ENCODE assay signal across 8 cellular contexts in the genomic region with DNA sequence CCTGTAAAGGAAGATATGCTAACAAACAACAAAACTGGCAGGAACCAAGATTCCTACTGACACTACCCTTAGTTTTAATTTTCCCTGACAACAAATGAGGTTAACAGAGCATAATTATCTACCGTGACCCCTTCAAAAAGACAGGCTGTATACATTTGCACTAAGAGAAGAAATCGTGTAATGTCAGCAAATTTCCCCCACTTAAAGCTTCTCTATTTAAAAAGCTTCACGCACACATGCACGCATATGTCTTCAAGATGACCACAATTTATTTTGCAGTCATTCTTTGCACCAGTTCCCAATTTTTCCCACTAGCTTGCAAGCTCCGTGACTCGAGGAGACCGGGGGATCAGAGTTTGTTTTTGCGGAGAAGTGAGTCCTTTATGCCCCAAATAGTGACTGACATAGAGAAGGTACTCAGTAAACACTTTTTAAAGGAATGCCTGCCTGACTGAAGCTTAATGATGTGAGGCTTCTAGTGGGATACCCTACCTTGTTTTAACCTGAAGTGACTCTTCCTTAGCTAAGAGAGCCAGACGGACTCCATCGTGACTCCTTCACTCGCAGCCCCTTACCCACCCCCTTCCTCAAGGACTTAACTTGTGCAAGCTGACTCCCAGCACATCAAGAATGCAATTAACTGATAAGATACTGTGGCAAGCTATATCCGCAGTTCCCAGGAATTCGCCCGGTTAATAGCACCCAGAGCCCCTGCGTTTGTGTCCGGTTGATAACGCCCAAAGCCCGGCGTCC.
DNase-seq lines count a peak whose midpoint lies in the region; ATAC-seq and TF ChIP-seq lines count a peak whose summit lies in the region.

No MANE protein-coding gene starts in this region.

- CTCF ChIA-PET in AG04449 (lab: Yijun Ruan, JAX): interaction anchor here (0.7 to 6.7 kb wide), 21 partner anchors 10 to 252 kb away, joined by 3 to 210 read pairs (median 9); partner anchors contain the start of genes NQO2, RIPK1, SERPINB1 and SERPINB6

- ATAC-seq in GM19025 (IDR thresholded peaks at IDR 0.05; ENCODE audit: low read depth, unreplicated experiment) (peak; percentile 3), SK-N-SH treated with all-trans-retinoic acid at 6 μM for 48 hours (no peak), GM21526 (IDR thresholded peaks at IDR 0.05; ENCODE audit: low FRiP score, unreplicated experiment) (no peak), GM19324 (IDR thresholded peaks at IDR 0.05; ENCODE audit: low FRiP score, unreplicated experiment) (no peak), HG02973 (IDR thresholded peaks at IDR 0.05; ENCODE audit: unreplicated experiment) (no peak)

- peak overlapping the region; percentile 71 for H3K4me3 ChIP-seq in AG04449 (ENCODE audit: low read depth, low read length)
- H3K4me3 ChIP-seq in effector memory CD4-positive, alpha-beta T cell (ENCODE audit: insufficient read depth, low read depth, low read length, poor library complexity, severe bottlenecking): peak overlapping the region; percentile 77
- H3K4me3 ChIP-seq in muscle layer of duodenum (ENCODE audit: low read depth in 1 of 2, low read length in 2 of 2): peak overlapping the region; percentile 87 to 97

- peak overlapping the region; percentile 98 for H3K27ac ChIP-seq in effector memory CD4-positive, alpha-beta T cell (ENCODE audit: insufficient read depth, low read length, poor library complexity, severe bottlenecking)
- H3K27ac ChIP-seq in muscle layer of duodenum (ENCODE audit: low read length): peak overlapping the region; percentile 100

- H3K27me3 ChIP-seq in effector memory CD4-positive, alpha-beta T cell (replicated peaks; ENCODE audit: control insufficient read depth, insufficient read depth, low read length, poor library complexity, severe bottlenecking): no peaks in the 10 kb centered on the region
- H3K27me3 ChIP-seq in muscle layer of duodenum (ENCODE audit: low read depth, low read length): no peaks in the 10 kb centered on the region

- no peaks in the 10 kb centered on the region for H3K36me3 ChIP-seq in effector memory CD4-positive, alpha-beta T cell (ENCODE audit: control insufficient read depth, insufficient read depth, low read length)
- no peaks in the 10 kb centered on the region for H3K36me3 ChIP-seq in muscle layer of duodenum (ENCODE audit: control insufficient read depth in 1 of 2, insufficient read depth in 2 of 2, low read length in 2 of 2)

- TF ChIP-seq CTCF in AG04449 (IDR thresholded peaks at IDR 0.05; ENCODE audit: insufficient read depth, low read length, missing control alignments): no peak

- POLR2A ChIA-PET in AG04449 (lab: Yijun Ruan, JAX): interaction anchor here (0.6 to 3.0 kb wide), 11 partner anchors 9 to 225 kb away, joined by 3 to 22 read pairs (median 5); partner anchors contain the start of genes NQO2, RIPK1, SERPINB1 and SERPINB6

- peaks cover 7% of the 10 kb centered on the region for H3K4me1 ChIP-seq in effector memory CD4-positive, alpha-beta T cell (ENCODE audit: control insufficient read depth, insufficient read depth, low read length, poor library complexity, severe bottlenecking)
- H3K4me1 ChIP-seq in muscle layer of duodenum (ENCODE audit: control insufficient read depth in 1 of 2, insufficient read depth in 2 of 2, low read length in 2 of 2): peaks cover 12 to 15% of the 10 kb centered on the region in 2 donors

- no peaks in the 10 kb centered on the region for H3K9me3 ChIP-seq in effector memory CD4-positive, alpha-beta T cell (ENCODE audit: control insufficient read depth, low read length)
- no peaks in the 10 kb centered on the region for H3K9me3 ChIP-seq in muscle layer of duodenum (ENCODE audit: control insufficient read depth in 1 of 2, low read length in 2 of 2)

- DNase-seq in AG04449 (ENCODE audit: low read depth, low spot score): no peak
- DNase-seq in effector memory CD4-positive, alpha-beta T cell: no peak

TF ChIP-seq in SK-N-SH treated with all-trans-retinoic acid at 6 μM for 48 hours, 23 proteins besides CTCF, POLR2A, EP300 and RAD21:
- TF ChIP-seq CSDC2 (CRISPR knock-in tag; IDR thresholded peaks at IDR 0.05) (peak; percentile 72; the same call in 1 of the 2 replicates), ISL1 (CRISPR knock-in tag; IDR thresholded peaks at IDR 0.05) (0 out of 2 replicates have a peak, but pooled peaks have one; percentile 25), TOX (CRISPR knock-in tag; IDR thresholded peaks at IDR 0.05; ENCODE audit: borderline replicate concordance) (no peak), GLIS3 (CRISPR knock-in tag; IDR thresholded peaks at IDR 0.05) (no peak)
- TF ChIP-seq, protein P1, sequence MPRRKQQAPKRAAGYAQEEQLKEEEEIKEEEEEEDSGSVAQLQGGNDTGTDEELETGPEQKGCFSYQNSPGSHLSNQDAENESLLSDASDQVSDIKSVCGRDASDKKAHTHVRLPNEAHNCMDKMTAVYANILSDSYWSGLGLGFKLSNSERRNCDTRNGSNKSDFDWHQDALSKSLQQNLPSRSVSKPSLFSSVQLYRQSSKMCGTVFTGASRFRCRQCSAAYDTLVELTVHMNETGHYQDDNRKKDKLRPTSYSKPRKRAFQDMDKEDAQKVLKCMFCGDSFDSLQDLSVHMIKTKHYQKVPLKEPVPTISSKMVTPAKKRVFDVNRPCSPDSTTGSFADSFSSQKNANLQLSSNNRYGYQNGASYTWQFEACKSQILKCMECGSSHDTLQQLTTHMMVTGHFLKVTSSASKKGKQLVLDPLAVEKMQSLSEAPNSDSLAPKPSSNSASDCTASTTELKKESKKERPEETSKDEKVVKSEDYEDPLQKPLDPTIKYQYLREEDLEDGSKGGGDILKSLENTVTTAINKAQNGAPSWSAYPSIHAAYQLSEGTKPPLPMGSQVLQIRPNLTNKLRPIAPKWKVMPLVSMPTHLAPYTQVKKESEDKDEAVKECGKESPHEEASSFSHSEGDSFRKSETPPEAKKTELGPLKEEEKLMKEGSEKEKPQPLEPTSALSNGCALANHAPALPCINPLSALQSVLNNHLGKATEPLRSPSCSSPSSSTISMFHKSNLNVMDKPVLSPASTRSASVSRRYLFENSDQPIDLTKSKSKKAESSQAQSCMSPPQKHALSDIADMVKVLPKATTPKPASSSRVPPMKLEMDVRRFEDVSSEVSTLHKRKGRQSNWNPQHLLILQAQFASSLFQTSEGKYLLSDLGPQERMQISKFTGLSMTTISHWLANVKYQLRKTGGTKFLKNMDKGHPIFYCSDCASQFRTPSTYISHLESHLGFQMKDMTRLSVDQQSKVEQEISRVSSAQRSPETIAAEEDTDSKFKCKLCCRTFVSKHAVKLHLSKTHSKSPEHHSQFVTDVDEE (CRISPR knock-in tag; IDR thresholded peaks at IDR 0.05): no peak
TF ChIP-seq in SK-N-SH treated with all-trans-retinoic acid at 6 μM for 48 hours: peak in this region for 2.
